In genomic region chr11:108781921-108782320, GRCh38 we compare ENCODE assay signal across 23 cellular contexts.
DNase-seq lines count a peak whose midpoint lies in the region; ATAC-seq and TF ChIP-seq lines count a peak whose summit lies in the region.
"Had no signal": no experiment of that assay in that cellular context is flagged by ENCODE, and none has a peak within 500 bp of the region (broad histone marks: within the 10 kb centered on the region; RNA-seq: fewer than 3 reads in every experiment).

No MANE protein-coding gene starts in this region.

- H3K14ac ChIP-seq in IMR-90 (replicated peaks; ENCODE audit: low read depth, low read length): no peak overlapping the region

- in situ Hi-C loops in IMR-90 (cut with MboI; ENCODE audit: low sequenced_read_pairs): no loop called here

- H4K91ac ChIP-seq in IMR-90 (ENCODE audit: insufficient read depth, low read depth, low read length): no peak overlapping the region

- H3K27ac ChIP-seq in IMR-90 (ENCODE audit: insufficient read depth, low read length) (no peak overlapping the region), mesendoderm (ENCODE audit: low read depth, low read length) (no peak overlapping the region), neural cell (ENCODE audit: low read length) (peak overlapping the region; percentile 91), prostate gland (no peak overlapping the region), heart right ventricle (no peak overlapping the region)
- H3K27ac ChIP-seq: A549; BLaER1 treated with 17β-estradiol and CSF1 and Interleukin-3, amounts not matched to agents 10 nM and 100 nM; GM23248 had no signal

- H3K79me2 ChIP-seq in mesendoderm (ENCODE audit: control insufficient read depth, insufficient read depth, low read length) (peaks cover 7% of the 10 kb centered on the region), neural cell (replicated peaks; ENCODE audit: insufficient read depth, low read length) (peaks cover 5% of the 10 kb centered on the region)

- H3K9me1 ChIP-seq in IMR-90 (ENCODE audit: insufficient read depth, low read length): no peaks in the 10 kb centered on the region

- H2BK120ac ChIP-seq in IMR-90 (ENCODE audit: low read depth, low read length): no peak overlapping the region
- peak overlapping the region; percentile 38 for H2BK120ac ChIP-seq in mesendoderm (ENCODE audit: low read depth, low read length)

- H3K79me1 ChIP-seq in IMR-90 (ENCODE audit: low read depth in 1 of 2, low read length in 2 of 2) (peaks cover 17 to 21% of the 10 kb centered on the region in 2 experiments), mesendoderm (ENCODE audit: low read length) (peaks cover 5% of the 10 kb centered on the region)

- H3K18ac ChIP-seq in IMR-90 (ENCODE audit: low read depth, low read length) (peak overlapping the region; percentile 36; the same call in 1 of the 2 replicates), mesendoderm (ENCODE audit: low read length) (no peak overlapping the region)

- H4K5ac ChIP-seq in IMR-90 (ENCODE audit: low read depth, low read length): no peak overlapping the region
- no peak overlapping the region for H4K5ac ChIP-seq in mesendoderm (ENCODE audit: low read length)

- H3K36me3 ChIP-seq in IMR-90 (ENCODE audit: control insufficient read depth, insufficient read depth, low read length): no peaks in the 10 kb centered on the region
- H3K36me3 ChIP-seq in mesendoderm (ENCODE audit: control insufficient read depth, insufficient read depth, low read length): no peaks in the 10 kb centered on the region
- no peaks in the 10 kb centered on the region for H3K36me3 ChIP-seq in neural cell (ENCODE audit: insufficient read depth, low read length)
- H3K36me3 ChIP-seq in prostate gland: no peaks in the 10 kb centered on the region
- no peaks in the 10 kb centered on the region for H3K36me3 ChIP-seq in heart right ventricle
- H3K36me3 ChIP-seq: BE2C had no signal

- peak; percentile 66 for TF ChIP-seq EP300 in neural cell (conservative IDR thresholded peaks at IDR 0.05; ENCODE audit: poor library complexity, severe bottlenecking)

- H2BK5ac ChIP-seq in IMR-90 (ENCODE audit: low read depth, low read length, poor library complexity, severe bottlenecking) (no peak overlapping the region), mesendoderm (ENCODE audit: low read length) (no peak overlapping the region)

- ATAC-seq in IMR-90 (ENCODE audit: low read depth) (no peak), heart right ventricle (no peak)
- ATAC-seq: A549, GM12878 had no signal

- DNase-seq in IMR-90: no peak
- DNase-seq in NCI-H526 treated with DMSO at 0.1 percent for 48 hours (lab: John Stamatoyannopoulos, UW): peak; percentile 27
- no peak for DNase-seq in mesendoderm
- DNase-seq in SHP77 (lab: John Stamatoyannopoulos, UW): no peak
- DNase-seq in prostate gland (ENCODE audit: low spot score): no peak
- DNase-seq in heart right ventricle: no peak
- DNase-seq: 8988T; ACHN; AML-193; BE2C; CD4-positive, alpha-beta T cell; CD8-positive, alpha-beta memory T cell; DMS 273 treated with DMSO at 0.1 percent for 48 hours; DMS79; EL; GDM1; GM23248; H7; HCEC 1CT had no signal

- no peak overlapping the region for H2BK20ac ChIP-seq in IMR-90 (ENCODE audit: low read depth, low read length)

- POLR2A ChIA-PET in IMR-90 (lab: Charles Lee; ENCODE audit: unreplicated experiment): no interaction called here

- H3K9ac ChIP-seq in IMR-90 (ENCODE audit: low read depth, low read length): no peak overlapping the region
- H3K9ac ChIP-seq in mesendoderm (ENCODE audit: low read length): no peak overlapping the region
- peak overlapping the region; percentile 54 for H3K9ac ChIP-seq in neural cell (ENCODE audit: low read length)
- H3K9ac ChIP-seq: BLaER1 treated with 17β-estradiol and CSF1 and Interleukin-3, amounts not matched to agents 10 nM and 100 nM; GM23248 had no signal

- TF ChIP-seq POLR2A in IMR-90 (IDR thresholded peaks at IDR 0.05; ENCODE audit: low read depth, low read length): no peak
- TF ChIP-seq POLR2A in prostate gland (IDR thresholded peaks at IDR 0.05): no peak

- no CpG with 5 or more reads among the region's 2 CpGs for WGBS in IMR-90 (ENCODE audit: extremely low coverage in 2 of 2, insufficient read length in 1 of 2), 2 experiments
- no CpG with 5 or more reads among the region's 2 CpGs for WGBS in mesendoderm (ENCODE audit: extremely low coverage, insufficient coverage, low lambda C conversion rate)
- 70% methylated on average over 2 of the region's 2 CpGs for WGBS in prostate gland
- 60 to 66% methylated on average over 2 of the region's 2 CpGs for WGBS in heart right ventricle, 2 donors

- TF ChIP-seq CTCF in IMR-90 (conservative IDR thresholded peaks at IDR 0.05; ENCODE audit: low read depth, low read length) (no peak), neural cell (IDR thresholded peaks at IDR 0.05; ENCODE audit: poor library complexity, severe bottlenecking) (no peak), prostate gland (IDR thresholded peaks at IDR 0.05) (no peak), heart right ventricle (IDR thresholded peaks at IDR 0.05) (no peak)

- H2AFZ ChIP-seq in IMR-90 (replicated peaks; ENCODE audit: low read length, poor library complexity): no peak overlapping the region
- H2AFZ ChIP-seq in neural cell (ENCODE audit: low read depth, low read length): no peak overlapping the region
- H2AFZ ChIP-seq: GM23248 had no signal

- H3K56ac ChIP-seq in IMR-90 (ENCODE audit: extremely low read depth, insufficient read depth, low read length): no peak overlapping the region
- no peak overlapping the region for H3K56ac ChIP-seq in mesendoderm (ENCODE audit: low read length)

- no peaks in the 10 kb centered on the region for H3K9me2 ChIP-seq in neural cell (ENCODE audit: insufficient read depth, low read length)

- no peaks in the 10 kb centered on the region for H4K20me1 ChIP-seq in IMR-90 (ENCODE audit: insufficient read depth, low read length)
- H4K20me1 ChIP-seq in neural cell (ENCODE audit: insufficient read depth): no peaks in the 10 kb centered on the region

- peaks cover 2% of the 10 kb centered on the region; the same call in 1 of the 2 replicates for H3K4me1 ChIP-seq in IMR-90 (ENCODE audit: control insufficient read depth, insufficient read depth, low read length)
- H3K4me1 ChIP-seq in mesendoderm (ENCODE audit: control insufficient read depth, low read depth, low read length): no peaks in the 10 kb centered on the region
- H3K4me1 ChIP-seq in prostate gland (replicated peaks): no peaks in the 10 kb centered on the region
- peaks cover 0 to 5% (median 0%) of the 10 kb centered on the region in 9 donors for H3K4me1 ChIP-seq in heart right ventricle
- H3K4me1 ChIP-seq: A549, BE2C had no signal

- H3K4me2 ChIP-seq in IMR-90 (ENCODE audit: low read depth, low read length): no peak overlapping the region
- no peak overlapping the region for H3K4me2 ChIP-seq in mesendoderm (ENCODE audit: low read length)
- H3K4me2 ChIP-seq in neural cell (ENCODE audit: low read length): peak overlapping the region; percentile 29
- H3K4me2 ChIP-seq: A549 had no signal

- no peaks in the 10 kb centered on the region for H3F3A ChIP-seq in neural cell (ENCODE audit: insufficient read depth, low read length, poor library complexity, severe bottlenecking)

- H3K4ac ChIP-seq in IMR-90 (ENCODE audit: low read depth, low read length): no peak overlapping the region
- no peak overlapping the region for H3K4ac ChIP-seq in mesendoderm (ENCODE audit: low read depth, low read length)

- no TSS peak for BruUV-seq in IMR-90 (replicated peaks; lab: Mats Ljungman, UMichigan)

- no peak overlapping the region for H4K8ac ChIP-seq in IMR-90 (ENCODE audit: low read depth in 2 of 2, low read length in 2 of 2)
- H4K8ac ChIP-seq in mesendoderm (ENCODE audit: low read depth, low read length): no peak overlapping the region

- no peak overlapping the region for H2AK5ac ChIP-seq in IMR-90 (ENCODE audit: low read depth, low read length)
- no peak overlapping the region for H2AK5ac ChIP-seq in mesendoderm (ENCODE audit: low read length)

- H3K9me3 ChIP-seq in IMR-90 (ENCODE audit: control insufficient read depth, insufficient read depth, low read length) (no peaks in the 10 kb centered on the region), neural cell (ENCODE audit: low read length) (no peaks in the 10 kb centered on the region), prostate gland (no peaks in the 10 kb centered on the region), heart right ventricle (peaks cover 0 to 10% (median 0%) of the 10 kb centered on the region in 11 donors)
- H3K9me3 ChIP-seq: BE2C had no signal

- H3K23ac ChIP-seq in IMR-90 (ENCODE audit: low read depth, low read length): no peak overlapping the region
- H3K23ac ChIP-seq in mesendoderm (ENCODE audit: low read length): no peak overlapping the region

- H3K27me3 ChIP-seq in IMR-90 (ENCODE audit: control insufficient read depth, insufficient read depth, low read length) (no peaks in the 10 kb centered on the region), mesendoderm (ENCODE audit: insufficient read depth, low read length, poor library complexity) (no peaks in the 10 kb centered on the region), neural cell (ENCODE audit: insufficient read depth, low read depth, low read length) (no peaks in the 10 kb centered on the region), prostate gland (replicated peaks; ENCODE audit: insufficient read depth) (no peaks in the 10 kb centered on the region), heart right ventricle (no peaks in the 10 kb centered on the region)
- H3K27me3 ChIP-seq: BE2C; BLaER1 treated with 17β-estradiol and CSF1 and Interleukin-3, amounts not matched to agents 10 nM and 100 nM had no signal

- intact Hi-C loops in IMR-90 (cut with micrococcal nuclease): no loop called here
- intact Hi-C loops in prostate gland (cut with DNase I): no loop called here
- intact Hi-C loops in heart right ventricle (cut with DNase I): no loop called here

- TF ChIP-seq RAD21 in IMR-90 (IDR thresholded peaks at IDR 0.05; ENCODE audit: low read length) (no peak), neural cell (conservative IDR thresholded peaks at IDR 0.05) (no peak)

- H3K4me3 ChIP-seq in IMR-90 (ENCODE audit: insufficient read depth, low read depth, low read length): no peak overlapping the region
- no peak overlapping the region for H3K4me3 ChIP-seq in mesendoderm (ENCODE audit: low read length)
- H3K4me3 ChIP-seq in neural cell (ENCODE audit: low read length): peak overlapping the region; percentile 49
- no peak overlapping the region for H3K4me3 ChIP-seq in prostate gland
- no peak overlapping the region for H3K4me3 ChIP-seq in heart right ventricle
- H3K4me3 ChIP-seq: A549; BLaER1 treated with 17β-estradiol and CSF1 and Interleukin-3, amounts not matched to agents 10 nM and 100 nM; GM12878; GM23248 had no signal

- H2AK9ac ChIP-seq in IMR-90 (replicated peaks; ENCODE audit: low read depth, low read length, poor library complexity): no peak overlapping the region

- H2BK15ac ChIP-seq in IMR-90 (ENCODE audit: low read depth, low read length): no peak overlapping the region
- no peak overlapping the region for H2BK15ac ChIP-seq in mesendoderm (replicated peaks; ENCODE audit: low read depth)

- dilution Hi-C loops in IMR-90 (cut with HindIII; ENCODE audit: low sequenced_read_pairs, unreplicated experiment): no loop called here

- CTCF ChIA-PET in IMR-90 (lab: Yijun Ruan, JAX): no interaction called here

TF ChIP-seq in IMR-90, 13 proteins besides CTCF, POLR2A, EP300 and RAD21 (continues in another document):
- TF ChIP-seq RCOR1 (IDR thresholded peaks at IDR 0.05; ENCODE audit: insufficient replicate concordance, low read length): no peak

TF ChIP-seq in neural cell, 6 proteins besides CTCF, POLR2A, EP300 and RAD21 (continues in another document):
- TF ChIP-seq SMC3 (conservative IDR thresholded peaks at IDR 0.05; ENCODE audit: poor library complexity): no peak
